Comparison of ENCODE assay signal across 34 cellular contexts in the genomic region with DNA sequence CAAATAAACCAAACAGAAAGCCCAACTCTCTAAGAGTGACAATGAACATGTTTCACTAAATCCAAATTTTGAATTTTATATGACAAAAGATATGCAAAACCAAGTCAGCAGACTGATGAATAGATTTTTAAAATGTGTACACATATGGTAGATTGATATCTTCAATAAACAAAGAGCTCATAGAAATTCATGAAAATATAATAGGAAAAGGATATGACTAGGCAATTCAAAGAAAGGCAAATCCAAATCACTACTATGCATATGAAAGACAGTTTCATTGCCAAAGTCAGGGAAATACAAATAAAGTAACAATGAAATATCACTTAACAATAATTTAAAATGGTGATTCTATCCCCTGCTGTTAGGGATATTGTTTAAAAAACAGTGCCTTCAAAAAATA.
"Had no signal": no experiment of that assay in that cellular context is flagged by ENCODE, and none has a peak within 500 bp of the region (broad histone marks: within the 10 kb centered on the region; RNA-seq: fewer than 3 reads in every experiment).

No MANE protein-coding gene starts in this region.

- H3K9me3 ChIP-seq: MG63 had no signal

- H3K9ac ChIP-seq: KMS-11 had no signal

- H3K27ac ChIP-seq: KMS-11 had no signal

- H3K4me3 ChIP-seq: MG63 had no signal

- H3K27me3 ChIP-seq: MG63 had no signal

- H3K36me3 ChIP-seq: MG63 had no signal

- DNase-seq: Karpas-422, Kasumi-1, MG63, MM.1S, MV-4-11, NCI-H1048, NCI-H1092, NCI-H1092 treated with DMSO at 0.1 percent for 48 hours, NCI-H1105, NCI-H1105 treated with DMSO at 0.1 percent for 48 hours, NCI-H1417, NCI-H1417 treated with DMSO at 0.1 percent for 48 hours, NCI-H1436, NCI-H1436 treated with DMSO at 0.1 percent for 48 hours, NCI-H146, NCI-H1694, NCI-H1694 treated with DMSO at 0.1 percent for 48 hours, NCI-H187, NCI-H187 treated with DMSO at 0.1 percent for 48 hours, NCI-H1930, NCI-H2029, NCI-H2029 treated with DMSO at 0.1 percent for 48 hours, NCI-H2081, NCI-H2081 treated with DMSO at 0.1 percent for 48 hours, NCI-H2107, NCI-H2171, NCI-H2171 treated with DMSO at 0.1 percent for 48 hours, NCI-H2227 treated with DMSO at 0.1 percent for 48 hours, NCI-H226, NCI-H345, NCI-H446, NCI-H446 treated with DMSO at 0.1 percent for 48 hours, NCI-H510A had no signal

- H3K4me2 ChIP-seq: KMS-11 had no signal
